Comparison of ENCODE assay signal across 27 cellular contexts in the genomic region with DNA sequence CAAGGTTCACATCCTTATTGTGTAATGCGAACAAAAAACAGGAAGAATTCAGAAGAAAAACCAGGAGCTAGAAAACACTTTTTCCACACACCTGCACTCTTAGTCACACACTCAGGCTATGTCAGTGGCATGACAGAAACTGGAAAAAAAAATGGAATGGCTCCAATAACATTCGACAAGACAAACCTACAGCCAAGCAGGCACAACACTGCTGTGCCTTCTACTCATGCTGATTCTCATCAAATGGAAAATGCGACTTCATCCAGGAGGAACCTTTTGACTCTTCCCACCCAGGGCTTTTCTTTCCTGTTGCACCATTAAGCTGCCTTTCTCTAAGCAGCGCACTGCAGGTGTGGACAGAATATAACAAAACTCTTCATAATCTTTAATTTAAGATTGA.
DNase-seq lines count a peak whose midpoint lies in the region; ATAC-seq, FAIRE-seq and TF ChIP-seq lines count a peak whose summit lies in the region.
"Had no signal": no experiment of that assay in that cellular context is flagged by ENCODE, and none has a peak within 500 bp of the region (broad histone marks: within the 10 kb centered on the region; RNA-seq: fewer than 3 reads in every experiment).

No MANE protein-coding gene starts in this region.

- H3K4me3 ChIP-seq in endothelial cell of umbilical vein (replicated peaks in 1 of 3; ENCODE audit: insufficient read depth in 1 of 3, low read depth in 1 of 3, low read length in 3 of 3) = no peak overlapping the region
- H3K4me3 ChIP-seq: breast epithelium, coronary artery, mucosa of descending colon, stomach, tibial artery had no signal

- no peak overlapping the region for H3K4me2 ChIP-seq in endothelial cell of umbilical vein (ENCODE audit: insufficient read depth, low read length)

- CTCF ChIA-PET in endothelial cell of umbilical vein (lab: Charles Lee) = interaction anchor here (0.9 to 1.3 kb wide), 2 partner anchors 32 to 36 kb away, joined by 3 read pairs; no protein-coding TSS in a partner anchor

- peak overlapping the region; percentile 44 for H3K27ac Mint-ChIP-seq in progenitor cell of endocrine pancreas
- H3K27ac Mint-ChIP-seq: activated CD4-positive, alpha-beta T cell treated with anti-CD3 and anti-CD28 coated beads, Interleukin-2, amount 10 ng/mL, durations not matched to agents 24 days and 14 days; activated naive CD4-positive, alpha-beta T cell treated with anti-CD3 and anti-CD28 coated beads for 36 hours; nephron had no signal

- H3K27me3 Mint-ChIP-seq in progenitor cell of endocrine pancreas = no peaks in the 10 kb centered on the region
- H3K27me3 Mint-ChIP-seq: activated CD4-positive, alpha-beta T cell treated with anti-CD3 and anti-CD28 coated beads, Interleukin-2, amount 10 ng/mL, durations not matched to agents 24 days and 14 days had no signal

- no peak overlapping the region for H3K27ac ChIP-seq in endothelial cell of umbilical vein (ENCODE audit: insufficient read depth, low read depth, low read length)
- H3K27ac ChIP-seq: breast epithelium, coronary artery, HL-60, stomach, tibial artery, VCaP had no signal

- peaks cover 13% of the 10 kb centered on the region for H3K9me3 Mint-ChIP-seq in progenitor cell of endocrine pancreas (ENCODE audit: low read depth)
- H3K9me3 Mint-ChIP-seq: activated CD4-positive, alpha-beta T cell treated with anti-CD3 and anti-CD28 coated beads, Interleukin-2, amount 10 ng/mL, durations not matched to agents 24 days and 14 days had no signal

- H2AFZ ChIP-seq in endothelial cell of umbilical vein (ENCODE audit: low read depth, low read length) = no peak overlapping the region

- H3K9me3 ChIP-seq in endothelial cell of umbilical vein (replicated peaks; ENCODE audit: control insufficient read depth, insufficient read depth, low read length) = no peaks in the 10 kb centered on the region
- H3K9me3 ChIP-seq: breast epithelium, mucosa of descending colon, stomach, tibial artery had no signal

- BruUV-seq in endothelial cell of umbilical vein (replicated peaks; lab: Mats Ljungman, UMichigan) = no TSS peak

- H3K9me1 ChIP-seq in endothelial cell of umbilical vein (replicated peaks; ENCODE audit: control insufficient read depth, extremely low read depth, insufficient read depth, low read length) = no peaks in the 10 kb centered on the region

- no peaks in the 10 kb centered on the region for H3K79me2 ChIP-seq in endothelial cell of umbilical vein (ENCODE audit: control insufficient read depth, insufficient read depth, low read length)

- H3K4me3 Mint-ChIP-seq in progenitor cell of endocrine pancreas (ENCODE audit: low read depth) = no peak overlapping the region
- H3K4me3 Mint-ChIP-seq: activated CD4-positive, alpha-beta T cell treated with anti-CD3 and anti-CD28 coated beads, Interleukin-2, amount 10 ng/mL, durations not matched to agents 24 days and 14 days; activated naive CD4-positive, alpha-beta T cell treated with anti-CD3 and anti-CD28 coated beads for 36 hours; H9; nephron had no signal

- ATAC-seq in GM21723 (IDR thresholded peaks at IDR 0.05; ENCODE audit: unreplicated experiment) (no peak), GM19452 (IDR thresholded peaks at IDR 0.05; ENCODE audit: unreplicated experiment) (no peak)

- no peaks in the 10 kb centered on the region for H4K20me1 ChIP-seq in endothelial cell of umbilical vein (replicated peaks; ENCODE audit: control insufficient read depth, extremely low read depth, insufficient read depth, low read length)

- no peak overlapping the region for H3K9ac ChIP-seq in endothelial cell of umbilical vein (replicated peaks; ENCODE audit: extremely low read depth, insufficient read depth, low read length)

- POLR2A ChIA-PET in endothelial cell of umbilical vein (lab: Charles Lee) = no interaction called here

- intact Hi-C loops in endothelial cell of umbilical vein (cut with micrococcal nuclease) = no loop called here

- FAIRE-seq in endothelial cell of umbilical vein (lab: Jason Lieb, UNC) = no peak
- FAIRE-seq: GM12892, keratinocyte had no signal

- H3K36me3 ChIP-seq in endothelial cell of umbilical vein (ENCODE audit: control insufficient read depth in 2 of 2, extremely low read depth in 1 of 2, insufficient read depth in 2 of 2, low read length in 2 of 2) = no peaks in the 10 kb centered on the region
- H3K36me3 ChIP-seq: breast epithelium, stomach, tibial artery had no signal

- no peak for TF ChIP-seq POLR2A in endothelial cell of umbilical vein (IDR thresholded peaks at IDR 0.05; ENCODE audit: low read depth, low read length)

- TF ChIP-seq CTCF in endothelial cell of umbilical vein (IDR thresholded peaks at IDR 0.05; ENCODE audit: extremely low read depth in 1 of 2, insufficient read depth in 1 of 2, low read depth in 1 of 2, low read length in 2 of 2) (no peak), progenitor cell of endocrine pancreas (IDR thresholded peaks at IDR 0.05; ENCODE audit: unreplicated experiment) (no peak)

- H3K4me1 ChIP-seq in endothelial cell of umbilical vein (ENCODE audit: control insufficient read depth, extremely low read depth, insufficient read depth, low read length) = peaks cover 6% of the 10 kb centered on the region
- H3K4me1 ChIP-seq: breast epithelium, tibial artery had no signal

- H3K4me1 Mint-ChIP-seq in progenitor cell of endocrine pancreas (ENCODE audit: low read depth) = no peaks in the 10 kb centered on the region
- H3K4me1 Mint-ChIP-seq: activated CD4-positive, alpha-beta T cell treated with anti-CD3 and anti-CD28 coated beads, Interleukin-2, amount 10 ng/mL, durations not matched to agents 24 days and 14 days; nephron had no signal

- no peaks in the 10 kb centered on the region for H3K27me3 ChIP-seq in endothelial cell of umbilical vein (ENCODE audit: control insufficient read depth in 2 of 2, insufficient read depth in 2 of 2, low read length in 2 of 2)
- H3K27me3 ChIP-seq: breast epithelium, stomach, tibial artery had no signal

- DNase-seq in DMS79 treated with DMSO at 0.1 percent for 48 hours (lab: John Stamatoyannopoulos, UW) (peak; percentile 55), DMS79 (lab: John Stamatoyannopoulos, UW) (no peak), NCI-H2029 (lab: John Stamatoyannopoulos, UW) (peak; percentile 47), endothelial cell of umbilical vein (ENCODE audit: low read depth, low spot score) (peak; percentile 65), progenitor cell of endocrine pancreas (ENCODE audit: low spot score, unreplicated experiment) (no peak), anterior cingulate cortex (lab: John Stamatoyannopoulos, UW) (no peak)
- DNase-seq: 8988T; activated CD4-positive, alpha-beta T cell treated with anti-CD3 and anti-CD28 coated beads, Interleukin-2, amount 10 ng/mL, durations not matched to agents 24 days and 14 days; activated naive CD4-positive, alpha-beta T cell treated with anti-CD3 and anti-CD28 coated beads for 36 hours; activated T-cell treated with anti-CD3 and anti-CD28 coated beads, Interleukin-2, amount 50 U/mL, for 48 hours; AML-193; H9; mucosa of descending colon; NCI-H526 treated with DMSO at 0.1 percent for 48 hours; posterior cingulate gyrus; stimulated activated CD8-positive, alpha-beta memory T cell treated with anti-CD3 and anti-CD28 coated beads, Interleukin-4, amount 100 ng/mL, for 48 hours; stomach; tibial artery had no signal

- no peaks in the 10 kb centered on the region for H3K36me3 Mint-ChIP-seq in progenitor cell of endocrine pancreas (ENCODE audit: insufficient read depth)

- dilution Hi-C loops in endothelial cell of umbilical vein (cut with MboI; ENCODE audit: extremely low pct_ligation_motif_present, low sequenced_read_pairs) = no loop called here

TF ChIP-seq in endothelial cell of umbilical vein, 7 proteins besides CTCF, POLR2A, EP300 and RAD21:
- no peak for TF ChIP-seq GATA2 (IDR thresholded peaks at IDR 0.05; ENCODE audit: insufficient read depth, insufficient read length, low read depth, low read length)
- TF ChIP-seq POLR2AphosphoS5 (IDR thresholded peaks at IDR 0.05; ENCODE audit: insufficient read depth, low read depth, low read length) = no peak
- no peak for TF ChIP-seq MYC (IDR thresholded peaks at IDR 0.05; ENCODE audit: low read depth, low read length)
- TF ChIP-seq JUN (IDR thresholded peaks at IDR 0.05; ENCODE audit: borderline replicate concordance, insufficient read depth, insufficient read length, low read depth) = no peak
- TF ChIP-seq, protein P1, sequence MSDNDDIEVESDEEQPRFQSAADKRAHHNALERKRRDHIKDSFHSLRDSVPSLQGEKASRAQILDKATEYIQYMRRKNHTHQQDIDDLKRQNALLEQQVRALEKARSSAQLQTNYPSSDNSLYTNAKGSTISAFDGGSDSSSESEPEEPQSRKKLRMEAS (IDR thresholded peaks at IDR 0.05; ENCODE audit: insufficient read depth, insufficient read length) = no peak
- TF ChIP-seq EZH2 (IDR thresholded peaks at IDR 0.05; ENCODE audit: borderline replicate concordance, low read depth, low read length, severe bottlenecking) = no peak
TF ChIP-seq in endothelial cell of umbilical vein: peak in this region for 0.

Comparison
In these comparisons a context has a peak if more than half of its experiments do, and no peak if none do; other contexts are left out.
1. DNase-seq: peak in DMS79 treated with DMSO at 0.1 percent for 48 hours (single experiment), NCI-H2029 (single experiment) and endothelial cell of umbilical vein (single experiment); none in DMS79 (single experiment), progenitor cell of endocrine pancreas (single experiment) and anterior cingulate cortex (0 of 58).